Comparison of ENCODE assay signal across 1 cellular context in the genomic region with DNA sequence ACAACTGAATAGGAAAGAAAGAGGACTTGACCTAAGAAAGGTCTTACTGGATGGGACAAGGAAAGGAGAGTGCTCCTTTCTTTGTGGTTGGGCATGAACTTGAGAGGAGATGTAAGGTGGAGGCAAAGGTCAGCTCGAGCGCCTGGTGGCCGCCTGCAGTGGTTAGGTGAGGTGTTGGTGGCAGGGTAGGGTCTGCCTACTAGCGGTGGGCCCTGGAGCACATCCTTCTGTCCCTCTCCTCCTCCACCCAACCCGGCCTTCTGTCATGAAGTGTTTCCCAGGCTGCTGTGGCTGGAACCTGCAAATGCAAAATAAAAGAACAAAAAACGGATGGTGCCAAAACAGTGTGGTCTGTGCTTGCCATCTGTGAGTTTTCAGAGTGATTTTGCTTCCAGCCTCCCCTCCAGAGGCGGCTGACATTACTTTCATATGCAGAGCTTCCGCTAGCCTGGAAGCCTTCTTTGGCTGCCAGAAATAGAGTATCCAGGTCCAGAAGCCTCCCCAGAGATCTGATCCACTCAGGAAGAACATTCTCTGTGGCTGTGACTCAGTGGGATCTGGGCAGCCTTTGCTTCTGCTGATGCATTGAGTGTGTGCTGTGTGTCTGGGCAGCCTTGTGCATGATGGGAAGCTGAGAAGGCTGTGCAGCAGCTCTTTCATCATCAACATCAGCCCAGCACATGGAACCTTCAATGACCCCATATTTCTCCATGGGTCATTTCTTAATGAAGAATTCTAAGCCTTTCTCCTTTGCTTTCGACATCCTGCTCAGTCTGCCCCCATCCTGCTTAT.
TF ChIP-seq lines count a peak whose summit lies in the region.

No MANE protein-coding gene starts in this region.

TF ChIP-seq in WTC11, 78 proteins besides CTCF, POLR2A, EP300 and RAD21 (continued from another document):
- TF ChIP-seq ERG (CRISPR knock-in tag; IDR thresholded peaks at IDR 0.05) (no peak), ZBTB21 (CRISPR knock-in tag; IDR thresholded peaks at IDR 0.05; ENCODE audit: borderline replicate concordance) (no peak), ZNF396 (CRISPR knock-in tag; IDR thresholded peaks at IDR 0.05; ENCODE audit: borderline replicate concordance) (no peak)
